Comparison of ENCODE assay signal across 25 cellular contexts in genomic region chr6:149500085-149500484, GRCh38. TPM values are rescaled to one million over a fixed set of nuclear protein-coding genes. Genes with fewer than 3 reads are reported as not detected.
A peak's percentile ranks its signal among the peaks of the same experiment; 100 is the strongest.
DNase-seq lines count a peak whose midpoint lies in the region; ATAC-seq, FAIRE-seq and TF ChIP-seq lines count a peak whose summit lies in the region.
"Had no signal": no experiment of that assay in that cellular context is flagged by ENCODE, and none has a peak within 500 bp of the region (broad histone marks: within the 10 kb centered on the region; RNA-seq: fewer than 3 reads in every experiment).

No MANE protein-coding gene starts in this region.

- no peaks in the 10 kb centered on the region for H3K27me3 Mint-ChIP-seq in activated T-cell treated with anti-CD3 and anti-CD28 coated beads, Interleukin-2, amount 50 U/mL, for 24 hours
- H3K27me3 Mint-ChIP-seq in activated naive CD8-positive, alpha-beta T cell treated with anti-CD3 and anti-CD28 coated beads, Interleukin-2, amount 50 U/mL, for 24 hours = no peaks in the 10 kb centered on the region

- no peak for ATAC-seq in activated naive CD8-positive, alpha-beta T cell treated with anti-CD3 and anti-CD28 coated beads, Interleukin-2, amount 50 U/mL, for 24 hours
- ATAC-seq in stimulated activated effector memory CD8-positive, alpha-beta T cell treated with anti-CD3 and anti-CD28 coated beads, Interleukin-12 subunit alpha, Interleukin-12 subunit beta, amount 100 ng/mL, for 72 hours = peak; percentile 78

- no peaks in the 10 kb centered on the region for H3K9me3 Mint-ChIP-seq in activated T-cell treated with anti-CD3 and anti-CD28 coated beads, Interleukin-2, amount 50 U/mL, for 24 hours
- no peaks in the 10 kb centered on the region for H3K9me3 Mint-ChIP-seq in activated naive CD8-positive, alpha-beta T cell treated with anti-CD3 and anti-CD28 coated beads, Interleukin-2, amount 50 U/mL, for 24 hours
- H3K9me3 Mint-ChIP-seq in stimulated activated effector memory CD8-positive, alpha-beta T cell treated with anti-CD3 and anti-CD28 coated beads, Interleukin-12 subunit alpha, Interleukin-12 subunit beta, amount 100 ng/mL, for 72 hours = no peaks in the 10 kb centered on the region
- H3K9me3 Mint-ChIP-seq: nephron had no signal

- peaks cover 34% of the 10 kb centered on the region for H3K36me3 Mint-ChIP-seq in activated T-cell treated with anti-CD3 and anti-CD28 coated beads, Interleukin-2, amount 50 U/mL, for 24 hours (ENCODE audit: low read depth)
- H3K36me3 Mint-ChIP-seq in activated naive CD8-positive, alpha-beta T cell treated with anti-CD3 and anti-CD28 coated beads, Interleukin-2, amount 50 U/mL, for 24 hours (ENCODE audit: low read depth) = peaks cover 24% of the 10 kb centered on the region
- peaks cover 57% of the 10 kb centered on the region for H3K36me3 Mint-ChIP-seq in stimulated activated effector memory CD8-positive, alpha-beta T cell treated with anti-CD3 and anti-CD28 coated beads, Interleukin-12 subunit alpha, Interleukin-12 subunit beta, amount 100 ng/mL, for 72 hours

- H3K27ac Mint-ChIP-seq in activated T-cell treated with anti-CD3 and anti-CD28 coated beads, Interleukin-2, amount 50 U/mL, for 24 hours = peak overlapping the region; percentile 79
- H3K27ac Mint-ChIP-seq in activated naive CD8-positive, alpha-beta T cell treated with anti-CD3 and anti-CD28 coated beads, Interleukin-2, amount 50 U/mL, for 24 hours = peak overlapping the region; percentile 14
- peak overlapping the region; percentile 87 for H3K27ac Mint-ChIP-seq in stimulated activated effector memory CD8-positive, alpha-beta T cell treated with anti-CD3 and anti-CD28 coated beads, Interleukin-12 subunit alpha, Interleukin-12 subunit beta, amount 100 ng/mL, for 72 hours
- H3K27ac Mint-ChIP-seq: nephron had no signal

- peaks cover 78% of the 10 kb centered on the region for H3K4me1 Mint-ChIP-seq in activated T-cell treated with anti-CD3 and anti-CD28 coated beads, Interleukin-2, amount 50 U/mL, for 24 hours (ENCODE audit: low read depth)
- H3K4me1 Mint-ChIP-seq in activated naive CD8-positive, alpha-beta T cell treated with anti-CD3 and anti-CD28 coated beads, Interleukin-2, amount 50 U/mL, for 24 hours = peaks cover 65% of the 10 kb centered on the region
- peaks cover 75% of the 10 kb centered on the region for H3K4me1 Mint-ChIP-seq in stimulated activated effector memory CD8-positive, alpha-beta T cell treated with anti-CD3 and anti-CD28 coated beads, Interleukin-12 subunit alpha, Interleukin-12 subunit beta, amount 100 ng/mL, for 72 hours

- DNase-seq in activated T-cell treated with anti-CD3 and anti-CD28 coated beads, Interleukin-2, amount 50 U/mL, for 24 hours = no peak
- no peak for DNase-seq in activated T-cell treated with anti-CD3 and anti-CD28 coated beads for 4 hours
- no peak for DNase-seq in GM18507 (ENCODE audit: extremely low spot score, insufficient read length, low read depth)
- no peak for DNase-seq in activated naive CD8-positive, alpha-beta T cell treated with anti-CD3 and anti-CD28 coated beads, Interleukin-2, amount 50 U/mL, for 24 hours
- DNase-seq in stimulated activated effector memory CD8-positive, alpha-beta T cell treated with anti-CD3 and anti-CD28 coated beads, Interleukin-12 subunit alpha, Interleukin-12 subunit beta, amount 100 ng/mL, for 72 hours (ENCODE audit: low spot score in 2 of 2) = no peak
- no peak for DNase-seq in dorsolateral prefrontal cortex
- no peak for DNase-seq in islet precursor cell
- DNase-seq: ACHN; activated CD4-positive, CD25-positive, alpha-beta regulatory T cell treated with anti-CD3 and anti-CD28 coated beads, Interleukin-2, amount 50 U/mL, for 72 hours; amniotic stem cell; Calu3; DMS79 treated with DMSO at 0.1 percent for 48 hours; H7; midbrain; NCI-H1092; NCI-H187 treated with DMSO at 0.1 percent for 48 hours; NCI-H2171 treated with DMSO at 0.1 percent for 48 hours; NCI-H524 treated with DMSO at 0.1 percent for 48 hours had no signal

- no peak overlapping the region for H3K4me3 ChIP-seq in dorsolateral prefrontal cortex
- H3K4me3 ChIP-seq: skin epidermis, tibial nerve had no signal

- FAIRE-seq in GM18507 (lab: Jason Lieb, UNC) = peak; percentile 5
- FAIRE-seq: GM19239, islet of Langerhans had no signal

- peak overlapping the region in 1 of 59 donors; percentile 0 for H3K27ac ChIP-seq in dorsolateral prefrontal cortex
- H3K27ac ChIP-seq: epithelial cell of prostate had no signal

- no peak for TF ChIP-seq CTCF in dorsolateral prefrontal cortex (IDR thresholded peaks at IDR 0.05 in 54 of 56, conservative IDR thresholded peaks at IDR 0.05 in 2 of 56; ENCODE audit: low read depth in 1 of 56, partially characterized antibody in 56 of 56)

- no peak overlapping the region for H3K4me3 Mint-ChIP-seq in activated T-cell treated with anti-CD3 and anti-CD28 coated beads, Interleukin-2, amount 50 U/mL, for 24 hours
- no peak overlapping the region for H3K4me3 Mint-ChIP-seq in activated naive CD8-positive, alpha-beta T cell treated with anti-CD3 and anti-CD28 coated beads, Interleukin-2, amount 50 U/mL, for 24 hours
- no peak overlapping the region for H3K4me3 Mint-ChIP-seq in stimulated activated effector memory CD8-positive, alpha-beta T cell treated with anti-CD3 and anti-CD28 coated beads, Interleukin-12 subunit alpha, Interleukin-12 subunit beta, amount 100 ng/mL, for 72 hours
- H3K4me3 Mint-ChIP-seq: nephron had no signal

- intact Hi-C loops in dorsolateral prefrontal cortex (cut with DNase I) = no loop called here

- no peaks in the 10 kb centered on the region for H3K27me3 ChIP-seq in dorsolateral prefrontal cortex
- H3K27me3 ChIP-seq: tibial nerve had no signal

RNA-seq across cellular contexts. Expression of gene ZC3H12D, which starts 15.3 kb away (rescaled TPM):
- total RNA-seq in dorsolateral prefrontal cortex = 1 to 10 TPM in 100 of 120 experiments, under 1 TPM in 20; 0.28 to 4.6 (median 1.7) TPM
- total RNA-seq: HT-29 had no signal

RNA-seq across cellular contexts. Expression of gene PPIL4, which starts 45.8 kb away (rescaled TPM):
- total RNA-seq in dorsolateral prefrontal cortex = 10 to 100 TPM; 20.6 to 52.2 (median 37.6) TPM

Comparison
In these comparisons a context has a peak if more than half of its experiments do, and no peak if none do; other contexts are left out.
1. H3K27ac Mint-ChIP-seq: peak in every context shown above with its lines; median percentile 87 in stimulated activated effector memory CD8-positive, alpha-beta T cell treated with anti-CD3 and anti-CD28 coated beads, Interleukin-12 subunit alpha, Interleukin-12 subunit beta, amount 100 ng/mL, for 72 hours; 79 in activated T-cell treated with anti-CD3 and anti-CD28 coated beads, Interleukin-2, amount 50 U/mL, for 24 hours; 14 in activated naive CD8-positive, alpha-beta T cell treated with anti-CD3 and anti-CD28 coated beads, Interleukin-2, amount 50 U/mL, for 24 hours.